ENCODE assay signal across 2 cellular contexts in genomic region chrY:24578488-24578887, GRCh38. TPM values are rescaled to one million over a fixed set of nuclear protein-coding genes. Genes with fewer than 3 reads are reported as not detected.
"Had no signal": no experiment of that assay in that cellular context is flagged by ENCODE, and none has a peak within 500 bp of the region (broad histone marks: within the 10 kb centered on the region; RNA-seq: fewer than 3 reads in every experiment).

No MANE protein-coding gene starts in this region.

RNA-seq across cellular contexts. Expression of gene BPY2B, which starts 39.3 kb away (rescaled TPM):
- total RNA-seq: G401, GM12878 had no signal
- polyA plus RNA-seq: GM12878 had no signal
